Comparison of ENCODE assay signal across 1 cellular context in the genomic region with DNA sequence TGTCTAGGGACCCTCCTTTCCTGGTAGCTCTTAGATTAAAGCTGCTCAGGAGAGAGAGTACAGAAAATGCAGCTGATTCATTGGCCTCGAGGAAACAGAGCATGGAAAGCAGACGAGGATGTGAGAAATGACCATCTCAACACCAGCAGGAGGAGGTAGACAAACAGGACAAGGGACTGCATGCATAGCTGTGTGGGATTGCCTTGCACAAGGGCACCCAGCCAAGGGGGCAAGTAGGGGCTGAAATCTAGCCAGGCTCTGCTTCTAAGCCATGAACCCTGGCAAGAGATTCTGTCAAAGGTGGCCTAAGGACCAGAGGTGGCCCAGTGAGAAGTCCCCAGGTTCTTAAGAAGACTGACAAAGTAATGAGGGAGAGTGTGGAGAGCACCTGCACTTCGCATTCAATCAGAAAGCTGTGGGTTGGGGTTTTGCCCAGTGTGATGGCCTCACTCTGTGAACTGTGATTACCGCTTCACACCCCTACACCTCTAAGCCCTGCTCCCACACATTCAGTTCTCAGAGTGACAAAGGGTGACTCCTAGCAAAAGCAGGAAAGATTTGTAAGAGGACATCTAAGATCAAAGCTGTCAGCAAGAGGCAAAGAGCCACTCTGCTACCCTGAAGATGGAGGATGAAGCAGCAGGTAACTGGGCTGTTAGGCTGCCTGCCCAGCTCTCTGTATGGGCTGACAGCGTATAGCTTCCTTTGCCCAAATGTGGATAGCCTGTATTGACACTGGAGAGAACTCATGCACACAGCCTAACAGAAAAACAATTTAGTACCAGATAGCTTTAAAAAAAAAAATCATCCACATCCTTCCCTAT.
TF ChIP-seq lines count a peak whose summit lies in the region.

No MANE protein-coding gene starts in this region.

TF ChIP-seq in GM12878, 131 proteins besides CTCF, POLR2A, EP300 and RAD21 (continued from another document):
- TF ChIP-seq, protein P1, sequence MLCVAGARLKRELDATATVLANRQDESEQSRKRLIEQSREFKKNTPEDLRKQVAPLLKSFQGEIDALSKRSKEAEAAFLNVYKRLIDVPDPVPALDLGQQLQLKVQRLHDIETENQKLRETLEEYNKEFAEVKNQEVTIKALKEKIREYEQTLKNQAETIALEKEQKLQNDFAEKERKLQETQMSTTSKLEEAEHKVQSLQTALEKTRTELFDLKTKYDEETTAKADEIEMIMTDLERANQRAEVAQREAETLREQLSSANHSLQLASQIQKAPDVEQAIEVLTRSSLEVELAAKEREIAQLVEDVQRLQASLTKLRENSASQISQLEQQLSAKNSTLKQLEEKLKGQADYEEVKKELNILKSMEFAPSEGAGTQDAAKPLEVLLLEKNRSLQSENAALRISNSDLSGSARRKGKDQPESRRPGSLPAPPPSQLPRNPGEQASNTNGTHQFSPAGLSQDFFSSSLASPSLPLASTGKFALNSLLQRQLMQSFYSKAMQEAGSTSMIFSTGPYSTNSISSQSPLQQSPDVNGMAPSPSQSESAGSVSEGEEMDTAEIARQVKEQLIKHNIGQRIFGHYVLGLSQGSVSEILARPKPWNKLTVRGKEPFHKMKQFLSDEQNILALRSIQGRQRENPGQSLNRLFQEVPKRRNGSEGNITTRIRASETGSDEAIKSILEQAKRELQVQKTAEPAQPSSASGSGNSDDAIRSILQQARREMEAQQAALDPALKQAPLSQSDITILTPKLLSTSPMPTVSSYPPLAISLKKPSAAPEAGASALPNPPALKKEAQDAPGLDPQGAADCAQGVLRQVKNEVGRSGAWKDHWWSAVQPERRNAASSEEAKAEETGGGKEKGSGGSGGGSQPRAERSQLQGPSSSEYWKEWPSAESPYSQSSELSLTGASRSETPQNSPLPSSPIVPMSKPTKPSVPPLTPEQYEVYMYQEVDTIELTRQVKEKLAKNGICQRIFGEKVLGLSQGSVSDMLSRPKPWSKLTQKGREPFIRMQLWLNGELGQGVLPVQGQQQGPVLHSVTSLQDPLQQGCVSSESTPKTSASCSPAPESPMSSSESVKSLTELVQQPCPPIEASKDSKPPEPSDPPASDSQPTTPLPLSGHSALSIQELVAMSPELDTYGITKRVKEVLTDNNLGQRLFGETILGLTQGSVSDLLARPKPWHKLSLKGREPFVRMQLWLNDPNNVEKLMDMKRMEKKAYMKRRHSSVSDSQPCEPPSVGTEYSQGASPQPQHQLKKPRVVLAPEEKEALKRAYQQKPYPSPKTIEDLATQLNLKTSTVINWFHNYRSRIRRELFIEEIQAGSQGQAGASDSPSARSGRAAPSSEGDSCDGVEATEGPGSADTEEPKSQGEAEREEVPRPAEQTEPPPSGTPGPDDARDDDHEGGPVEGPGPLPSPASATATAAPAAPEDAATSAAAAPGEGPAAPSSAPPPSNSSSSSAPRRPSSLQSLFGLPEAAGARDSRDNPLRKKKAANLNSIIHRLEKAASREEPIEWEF (IDR thresholded peaks at IDR 0.05; ENCODE audit: insufficient replicate concordance, low read depth, low read length) = peak; percentile 25
- TF ChIP-seq, protein P2, sequence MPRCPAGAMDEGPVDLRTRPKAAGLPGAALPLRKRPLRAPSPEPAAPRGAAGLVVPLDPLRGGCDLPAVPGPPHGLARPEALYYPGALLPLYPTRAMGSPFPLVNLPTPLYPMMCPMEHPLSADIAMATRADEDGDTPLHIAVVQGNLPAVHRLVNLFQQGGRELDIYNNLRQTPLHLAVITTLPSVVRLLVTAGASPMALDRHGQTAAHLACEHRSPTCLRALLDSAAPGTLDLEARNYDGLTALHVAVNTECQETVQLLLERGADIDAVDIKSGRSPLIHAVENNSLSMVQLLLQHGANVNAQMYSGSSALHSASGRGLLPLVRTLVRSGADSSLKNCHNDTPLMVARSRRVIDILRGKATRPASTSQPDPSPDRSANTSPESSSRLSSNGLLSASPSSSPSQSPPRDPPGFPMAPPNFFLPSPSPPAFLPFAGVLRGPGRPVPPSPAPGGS (IDR thresholded peaks at IDR 0.05; ENCODE audit: borderline replicate concordance, insufficient read depth, low read depth, low read length, poor library complexity, severe bottlenecking) = peak; percentile 73
- TF ChIP-seq PAX5 (IDR thresholded peaks at IDR 0.05; ENCODE audit: borderline replicate concordance, low read depth, low read length) (0 out of 2 replicates have a peak, but pooled peaks have one; percentile 21), NBN (IDR thresholded peaks at IDR 0.05) (peak; percentile 73; the same call in 1 of the 2 replicates), NR2F1 (conservative IDR thresholded peaks at IDR 0.05) (peak; percentile 77), BCL11A (IDR thresholded peaks at IDR 0.05; ENCODE audit: low read depth, low read length) (peak; percentile 84), BHLHE40 (IDR thresholded peaks at IDR 0.05; ENCODE audit: borderline replicate concordance in 1 of 2, low read depth in 2 of 2, low read length in 1 of 2) (peak in 1 of 2 experiments; percentile 68; a peak in 3 of 4 replicates), SRF (IDR thresholded peaks at IDR 0.05; ENCODE audit: low read depth in 2 of 2, low read length in 2 of 2) (peak; percentile 88 to 96), FOXM1 (IDR thresholded peaks at IDR 0.05; ENCODE audit: low read depth, low read length) (peak; percentile 49; the same call in 1 of the 2 replicates), NFYA (IDR thresholded peaks at IDR 0.05; ENCODE audit: borderline replicate concordance, low read depth, low read length) (no peak), SMC3 (IDR thresholded peaks at IDR 0.05; ENCODE audit: borderline replicate concordance, low read length) (peak; percentile 16; the same call in 1 of the 2 replicates), CREM (IDR thresholded peaks at IDR 0.05; ENCODE audit: low read depth) (peak; percentile 39; the same call in 1 of the 2 replicates), POLR2AphosphoS5 (IDR thresholded peaks at IDR 0.05; ENCODE audit: low read length) (no peak), CBFB (IDR thresholded peaks at IDR 0.05; ENCODE audit: low read depth) (0 out of 2 replicates have a peak, but pooled peaks have one; percentile 50), LARP7 (IDR thresholded peaks at IDR 0.05) (0 out of 2 replicates have a peak, but pooled peaks have one; percentile 39), RBBP5 (conservative IDR thresholded peaks at IDR 0.05) (no peak), HDAC6 (IDR thresholded peaks at IDR 0.05; ENCODE audit: unreplicated experiment) (no peak), IKZF2 (IDR thresholded peaks at IDR 0.05) (peak; percentile 68 to 76; a peak in 3 of 4 replicates), RFX5 (IDR thresholded peaks at IDR 0.05; ENCODE audit: low read depth, low read length) (no peak), NFXL1 (IDR thresholded peaks at IDR 0.05; ENCODE audit: borderline replicate concordance) (no peak), MTA2 (IDR thresholded peaks at IDR 0.05; ENCODE audit: low read depth) (peak; percentile 91), WRNIP1 (IDR thresholded peaks at IDR 0.05; ENCODE audit: borderline replicate concordance, low read depth, low read length) (no peak), MEF2B (IDR thresholded peaks at IDR 0.05; ENCODE audit: partially characterized antibody, poor library complexity, severe bottlenecking) (peak; percentile 64), GATAD2B (conservative IDR thresholded peaks at IDR 0.05; ENCODE audit: low read depth) (peak; percentile 63; the same call in 1 of the 2 replicates), MEF2A (IDR thresholded peaks at IDR 0.05; ENCODE audit: insufficient read depth, low read depth, low read length) (0 out of 2 replicates have a peak, but pooled peaks have one; percentile 14), RUNX3 (IDR thresholded peaks at IDR 0.05; ENCODE audit: low read length) (peak; percentile 82), SUPT20H (IDR thresholded peaks at IDR 0.05; ENCODE audit: borderline replicate concordance, control insufficient read depth, low read depth, low read length) (no peak), DPF2 (IDR thresholded peaks at IDR 0.05) (peak; percentile 89), TCF12 (IDR thresholded peaks at IDR 0.05; ENCODE audit: low read depth, low read length) (peak; percentile 85), JUND (IDR thresholded peaks at IDR 0.05; ENCODE audit: low read depth, low read length) (peak; percentile 14; the same call in 1 of the 2 replicates)
- TF ChIP-seq, protein P3, sequence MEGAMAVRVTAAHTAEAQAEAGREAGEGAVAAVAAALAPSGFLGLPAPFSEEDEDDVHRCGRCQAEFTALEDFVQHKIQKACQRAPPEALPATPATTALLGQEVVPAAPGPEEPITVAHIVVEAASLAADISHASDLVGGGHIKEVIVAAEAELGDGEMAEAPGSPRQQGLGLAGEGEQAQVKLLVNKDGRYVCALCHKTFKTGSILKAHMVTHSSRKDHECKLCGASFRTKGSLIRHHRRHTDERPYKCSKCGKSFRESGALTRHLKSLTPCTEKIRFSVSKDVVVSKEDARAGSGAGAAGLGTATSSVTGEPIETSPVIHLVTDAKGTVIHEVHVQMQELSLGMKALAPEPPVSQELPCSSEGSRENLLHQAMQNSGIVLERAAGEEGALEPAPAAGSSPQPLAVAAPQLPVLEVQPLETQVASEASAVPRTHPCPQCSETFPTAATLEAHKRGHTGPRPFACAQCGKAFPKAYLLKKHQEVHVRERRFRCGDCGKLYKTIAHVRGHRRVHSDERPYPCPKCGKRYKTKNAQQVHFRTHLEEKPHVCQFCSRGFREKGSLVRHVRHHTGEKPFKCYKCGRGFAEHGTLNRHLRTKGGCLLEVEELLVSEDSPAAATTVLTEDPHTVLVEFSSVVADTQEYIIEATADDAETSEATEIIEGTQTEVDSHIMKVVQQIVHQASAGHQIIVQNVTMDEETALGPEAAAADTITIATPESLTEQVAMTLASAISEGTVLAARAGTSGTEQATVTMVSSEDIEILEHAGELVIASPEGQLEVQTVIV (IDR thresholded peaks at IDR 0.05; ENCODE audit: borderline replicate concordance, partially characterized antibody) = no peak
- TF ChIP-seq, protein P4, sequence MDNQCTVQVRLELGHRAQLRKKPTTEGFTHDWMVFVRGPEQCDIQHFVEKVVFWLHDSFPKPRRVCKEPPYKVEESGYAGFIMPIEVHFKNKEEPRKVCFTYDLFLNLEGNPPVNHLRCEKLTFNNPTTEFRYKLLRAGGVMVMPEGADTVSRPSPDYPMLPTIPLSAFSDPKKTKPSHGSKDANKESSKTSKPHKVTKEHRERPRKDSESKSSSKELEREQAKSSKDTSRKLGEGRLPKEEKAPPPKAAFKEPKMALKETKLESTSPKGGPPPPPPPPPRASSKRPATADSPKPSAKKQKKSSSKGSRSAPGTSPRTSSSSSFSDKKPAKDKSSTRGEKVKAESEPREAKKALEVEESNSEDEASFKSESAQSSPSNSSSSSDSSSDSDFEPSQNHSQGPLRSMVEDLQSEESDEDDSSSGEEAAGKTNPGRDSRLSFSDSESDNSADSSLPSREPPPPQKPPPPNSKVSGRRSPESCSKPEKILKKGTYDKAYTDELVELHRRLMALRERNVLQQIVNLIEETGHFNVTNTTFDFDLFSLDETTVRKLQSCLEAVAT (IDR thresholded peaks at IDR 0.05) = peak; percentile 52; the same call in 1 of the 2 replicates
